Comparison of ENCODE assay signal across 8 cellular contexts in the genomic region with DNA sequence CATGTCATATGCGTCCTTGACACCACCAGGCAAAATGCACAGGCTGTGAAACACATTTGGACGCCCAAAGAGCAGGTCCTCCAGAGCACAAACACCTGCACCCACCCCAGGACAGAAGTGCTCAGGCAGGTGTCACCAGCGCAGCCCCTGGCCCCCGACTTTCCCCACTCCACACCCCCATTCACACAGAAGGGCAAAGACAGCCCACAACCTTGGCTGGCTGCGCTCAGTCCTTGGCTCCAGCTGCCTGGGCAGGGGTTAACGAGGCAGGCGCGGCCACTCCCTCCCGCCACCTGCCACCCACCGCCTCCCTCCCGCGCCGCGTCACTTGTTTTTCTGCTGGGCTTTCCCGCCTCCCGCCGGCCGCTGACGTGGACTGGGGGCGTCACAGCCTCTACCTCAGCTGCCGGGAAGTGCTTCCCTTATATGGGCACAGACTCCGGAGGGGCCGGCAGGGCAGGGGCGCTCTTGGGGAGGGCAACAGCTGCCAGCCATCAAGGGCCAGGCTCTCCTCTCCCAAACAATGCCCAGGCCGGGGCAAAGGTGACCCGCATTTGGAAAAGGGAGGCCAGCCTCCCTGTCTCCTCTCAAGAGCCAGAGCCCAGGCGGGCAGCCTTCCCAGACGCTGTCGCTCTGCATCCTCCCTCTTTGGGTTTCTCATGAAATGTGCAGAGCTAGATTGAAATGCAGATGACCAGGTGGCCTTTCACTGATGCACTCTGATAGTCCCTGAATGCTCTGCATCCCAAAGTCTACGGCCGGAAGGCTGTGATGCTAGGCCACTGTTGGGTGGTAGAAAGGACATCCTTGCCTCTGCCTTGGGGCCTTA. TPM values are rescaled to one million over a fixed set of nuclear protein-coding genes. Genes with fewer than 3 reads are reported as not detected.
A peak's percentile ranks its signal among the peaks of the same experiment; 100 is the strongest.
DNase-seq lines count a peak whose midpoint lies in the region; ATAC-seq and TF ChIP-seq lines count a peak whose summit lies in the region.

No MANE protein-coding gene starts in this region.

- H3K36me3 ChIP-seq in duodenal mucosa (ENCODE audit: control insufficient read depth in 1 of 2, insufficient read depth in 2 of 2, low read length in 2 of 2) (no peaks in the 10 kb centered on the region), lung (ENCODE audit: control insufficient read depth in 2 of 2, insufficient read depth in 2 of 2, low read length in 2 of 2) (no peaks in the 10 kb centered on the region)

- peak; percentile 42 for ATAC-seq in GM18505 (IDR thresholded peaks at IDR 0.05; ENCODE audit: unreplicated experiment)
- ATAC-seq in HG02981 (IDR thresholded peaks at IDR 0.05; ENCODE audit: unreplicated experiment), result peak; percentile 46
- ATAC-seq in activated CD8-positive, alpha-beta T cell treated with anti-CD3 and anti-CD28 coated beads, Interleukin-2, amount 10 ng/mL, durations not matched to agents 7 days and 5 days, result peak; percentile 51
- peak; percentile 84 for ATAC-seq in lung (ENCODE audit: insufficient read depth, low FRiP score)

- CTCF ChIA-PET in activated CD8-positive, alpha-beta T cell treated with anti-CD3 and anti-CD28 coated beads, Interleukin-2, amount 10 ng/mL, durations not matched to agents 7 days and 5 days (lab: Charles Lee), result interaction anchor here (1.1 to 21.7 kb wide), 9 partner anchors 9 to 52 kb away, joined by 4 to 461 read pairs (median 14); partner anchors contain the start of gene BTG2

- TF ChIP-seq CTCF in lung (IDR thresholded peaks at IDR 0.05; ENCODE audit: control extremely low read depth, extremely low read depth), result no peak
- no peak for TF ChIP-seq CTCF in HFFc6 (IDR thresholded peaks at IDR 0.05)

- peak overlapping the region; percentile 97 for H3K27ac ChIP-seq in duodenal mucosa (ENCODE audit: low read depth, low read length)
- peak overlapping the region; percentile 93 to 96 for H3K27ac ChIP-seq in lung (ENCODE audit: low read depth in 1 of 2, low read length in 1 of 2)

- H3K36me3 Mint-ChIP-seq in activated CD8-positive, alpha-beta T cell treated with anti-CD3 and anti-CD28 coated beads, Interleukin-2, amount 10 ng/mL, durations not matched to agents 7 days and 5 days (ENCODE audit: low read depth), result no peaks in the 10 kb centered on the region
- no peaks in the 10 kb centered on the region for H3K36me3 Mint-ChIP-seq in HFFc6 (ENCODE audit: low read depth)

- 11 to 13% methylated on average over 31 of the region's 31 CpGs for WGBS in lung, 2 donors

- H3K9me3 Mint-ChIP-seq in activated CD8-positive, alpha-beta T cell treated with anti-CD3 and anti-CD28 coated beads, Interleukin-2, amount 10 ng/mL, durations not matched to agents 7 days and 5 days (ENCODE audit: insufficient read depth), result no peaks in the 10 kb centered on the region
- no peaks in the 10 kb centered on the region for H3K9me3 Mint-ChIP-seq in HFFc6

- POLR2A ChIA-PET in activated CD8-positive, alpha-beta T cell treated with anti-CD3 and anti-CD28 coated beads, Interleukin-2, amount 10 ng/mL, durations not matched to agents 7 days and 5 days (lab: Charles Lee), result interaction anchor here (0.9 to 14.2 kb wide), 7 partner anchors 14 to 475 kb away, joined by 3 to 376 read pairs (median 10); partner anchors contain the start of genes BTG2 and LAX1

- H3K27ac Mint-ChIP-seq in activated CD8-positive, alpha-beta T cell treated with anti-CD3 and anti-CD28 coated beads, Interleukin-2, amount 10 ng/mL, durations not matched to agents 7 days and 5 days, result peak overlapping the region; percentile 99
- no peak overlapping the region for H3K27ac Mint-ChIP-seq in HFFc6

- peak overlapping the region; percentile 81 for H3K4me3 Mint-ChIP-seq in activated CD8-positive, alpha-beta T cell treated with anti-CD3 and anti-CD28 coated beads, Interleukin-2, amount 10 ng/mL, durations not matched to agents 7 days and 5 days
- no peak overlapping the region for H3K4me3 Mint-ChIP-seq in HFFc6

- H3K4me3 ChIP-seq in duodenal mucosa (ENCODE audit: low read depth in 1 of 2, low read length in 2 of 2) (peak overlapping the region; percentile 55 to 58), lung (no peak overlapping the region)

- no peaks in the 10 kb centered on the region for H3K9me3 ChIP-seq in duodenal mucosa (ENCODE audit: control insufficient read depth in 1 of 2, low read length in 2 of 2)
- no peaks in the 10 kb centered on the region for H3K9me3 ChIP-seq in lung (ENCODE audit: control insufficient read depth in 2 of 2, insufficient read depth in 1 of 2, low read length in 1 of 2)

- H3K4me1 ChIP-seq in duodenal mucosa (ENCODE audit: control insufficient read depth in 1 of 2, insufficient read depth in 2 of 2, low read length in 2 of 2) (peaks cover 69% of the 10 kb centered on the region in 2 donors), lung (ENCODE audit: control insufficient read depth in 2 of 2, insufficient read depth in 2 of 2, low read length in 2 of 2) (peaks cover 18 to 40% of the 10 kb centered on the region in 2 donors)

- peaks cover 86% of the 10 kb centered on the region for H3K4me1 Mint-ChIP-seq in activated CD8-positive, alpha-beta T cell treated with anti-CD3 and anti-CD28 coated beads, Interleukin-2, amount 10 ng/mL, durations not matched to agents 7 days and 5 days (ENCODE audit: low read depth)
- no peaks in the 10 kb centered on the region; the same call in 1 of the 2 replicates for H3K4me1 Mint-ChIP-seq in HFFc6 (ENCODE audit: low read depth)

- no peaks in the 10 kb centered on the region for H3K27me3 Mint-ChIP-seq in activated CD8-positive, alpha-beta T cell treated with anti-CD3 and anti-CD28 coated beads, Interleukin-2, amount 10 ng/mL, durations not matched to agents 7 days and 5 days (ENCODE audit: low read depth)
- peaks cover 64% of the 10 kb centered on the region for H3K27me3 Mint-ChIP-seq in HFFc6 (ENCODE audit: insufficient read depth)

- no peaks in the 10 kb centered on the region for H3K27me3 ChIP-seq in duodenal mucosa (ENCODE audit: control insufficient read depth in 1 of 2, insufficient read depth in 2 of 2, low read length in 2 of 2)
- H3K27me3 ChIP-seq in lung (ENCODE audit: control insufficient read depth, insufficient read depth), result no peaks in the 10 kb centered on the region

- peak overlapping the region; percentile 84 to 89 for H3K9ac ChIP-seq in duodenal mucosa (ENCODE audit: low read depth in 1 of 2, low read length in 2 of 2)

- DNase-seq in NCI-H2196 treated with DMSO at 0.1 percent for 48 hours (lab: John Stamatoyannopoulos, UW; ENCODE audit: unreplicated experiment) (peak; percentile 97), lung (ENCODE audit: low spot score) (peak; percentile 92), HFFc6 (no peak)
- peak; percentile 97 for DNase-seq in activated CD8-positive, alpha-beta T cell treated with anti-CD3 and anti-CD28 coated beads, Interleukin-2, amount 10 ng/mL, durations not matched to agents 7 days and 5 days
- DNase-seq in stimulated activated CD4-positive, alpha-beta T cell treated with anti-CD3 and anti-CD28 coated beads, Interleukin-4, amount 100 ng/mL, for 48 hours (ENCODE audit: low read depth in 2 of 2), result peak; percentile 97 to 98

- peak; percentile 76 for TF ChIP-seq POLR2A in GM18505 (IDR thresholded peaks at IDR 0.05; ENCODE audit: borderline replicate concordance, extremely low read depth, insufficient read depth, insufficient read length)

RNA-seq across cellular contexts. Expression of gene BTG2, which starts 14.8 kb away (rescaled TPM):
- 10 to 100 TPM; 58.6 to 58.9 TPM for total RNA-seq in activated CD8-positive, alpha-beta T cell treated with anti-CD3 and anti-CD28 coated beads, Interleukin-2, amount 10 ng/mL, durations not matched to agents 7 days and 5 days
- total RNA-seq in lung, result 100 to 1,000 TPM in 1 of 2 donors, 10 to 100 TPM in 1; 51.7 to 118 TPM
- polyA plus RNA-seq in lung, result 10 to 100 TPM; 29.1 to 95.4 TPM
- 10 to 100 TPM; 12.7 to 18.5 (median 13.7) TPM for total RNA-seq in HFFc6 (2021; fragmentation: NEBNext Ultra II Directional; extraction: Animal tissue kit (Norgen Biotek cat#: 25700))
